Comparison of ENCODE assay signal across 22 cellular contexts in genomic region chr7:98115746-98116525, GRCh38. TPM values are rescaled to one million over a fixed set of nuclear protein-coding genes. Genes with fewer than 3 reads are reported as not detected.
DNase-seq lines count a peak whose midpoint lies in the region; ATAC-seq, FAIRE-seq and TF ChIP-seq lines count a peak whose summit lies in the region.
"Had no signal": no experiment of that assay in that cellular context is flagged by ENCODE, and none has a peak within 500 bp of the region (broad histone marks: within the 10 kb centered on the region; RNA-seq: fewer than 3 reads in every experiment).

No MANE protein-coding gene starts in this region.

- TF ChIP-seq CTCF in MCF 10A (IDR thresholded peaks at IDR 0.05; ENCODE audit: unreplicated experiment) (no peak), breast epithelium (IDR thresholded peaks at IDR 0.05) (no peak), PC-3 (conservative IDR thresholded peaks at IDR 0.05; ENCODE audit: low read depth, low read length) (no peak), hepatocyte (IDR thresholded peaks at IDR 0.05; ENCODE audit: poor library complexity) (no peak), thyroid gland (IDR thresholded peaks at IDR 0.05) (no peak)

- H3K27me3 Mint-ChIP-seq in MCF 10A (ENCODE audit: insufficient read depth, unreplicated experiment) = no peaks in the 10 kb centered on the region
- H3K27me3 Mint-ChIP-seq: CD4-positive, alpha-beta memory T cell; T-cell had no signal

- H3K4me3 Mint-ChIP-seq in MCF 10A (ENCODE audit: unreplicated experiment) = no peak overlapping the region
- H3K4me3 Mint-ChIP-seq: H9, HFFc6 had no signal

- H3K36me3 Mint-ChIP-seq in MCF 10A (ENCODE audit: insufficient read depth, unreplicated experiment) = no peaks in the 10 kb centered on the region

- H3K27me3 ChIP-seq in breast epithelium = no peaks in the 10 kb centered on the region
- no peaks in the 10 kb centered on the region for H3K27me3 ChIP-seq in PC-3 (ENCODE audit: low read length)
- no peaks in the 10 kb centered on the region for H3K27me3 ChIP-seq in hepatocyte
- no peaks in the 10 kb centered on the region for H3K27me3 ChIP-seq in thyroid gland

- DNase-seq in MCF 10A (ENCODE audit: unreplicated experiment) (no peak), breast epithelium (ENCODE audit: low spot score in 2 of 2) (no peak), PC-3 (no peak), hepatocyte (ENCODE audit: low spot score) (no peak), thyroid gland (peak; percentile 44 to 56), NCI-H774 (lab: John Stamatoyannopoulos, UW) (no peak), GM12891 (ENCODE audit: insufficient read length, low spot score) (no peak)
- DNase-seq: AML-193; CD4-positive, alpha-beta memory T cell; COR-L47; H9; HFFc6; KG1; MM.1S; NCI-H1694; NCI-H2029 treated with DMSO at 0.1 percent for 48 hours; NCI-H2227 treated with DMSO at 0.1 percent for 48 hours; NCI-H748 treated with DMSO at 0.1 percent for 48 hours; Right ventricle myocardium superior; T-cell had no signal

- BruUV-seq in MCF 10A (replicated peaks; lab: Mats Ljungman, UMichigan) (no TSS peak), PC-3 (replicated peaks; lab: Mats Ljungman, UMichigan) (no TSS peak)

- ATAC-seq in PC-3 = no peak
- ATAC-seq: T-cell had no signal

- POLR2A ChIA-PET in MCF 10A (lab: Yijun Ruan, JAX) = interaction anchor here (1.4 kb wide), 1 partner anchor 48 kb away, joined by 5 read pairs; no protein-coding TSS in a partner anchor
- POLR2A ChIA-PET in PC-3 (lab: Charles Lee; ENCODE audit: unreplicated experiment) = no interaction called here

- intact Hi-C loops in MCF 10A (cut with micrococcal nuclease) (no loop called here), breast epithelium (cut with DNase I; ENCODE audit: low total_unique reads) (no loop called here), PC-3 (cut with micrococcal nuclease) (no loop called here), thyroid gland (cut with DNase I) (no loop called here)

- no peak overlapping the region for H3K9ac ChIP-seq in PC-3 (ENCODE audit: low read length)
- H3K9ac ChIP-seq: BLaER1 treated with 17β-estradiol and CSF1 and Interleukin-3, amounts not matched to agents 10 nM and 100 nM had no signal

- H3K79me2 ChIP-seq in PC-3 (ENCODE audit: low read length) (peaks cover 86% of the 10 kb centered on the region), hepatocyte (peaks cover 84% of the 10 kb centered on the region)

- H3K4me3 ChIP-seq in breast epithelium (no peak overlapping the region), PC-3 (ENCODE audit: low read length) (no peak overlapping the region), hepatocyte (no peak overlapping the region), thyroid gland (replicated peaks in 1 of 3) (no peak overlapping the region)
- H3K4me3 ChIP-seq: BLaER1 treated with 17β-estradiol and CSF1 and Interleukin-3, amounts not matched to agents 10 nM and 100 nM had no signal

- no peak for FAIRE-seq in GM12891 (lab: Jason Lieb, UNC)
- FAIRE-seq: HTR-8/SVneo had no signal

- H3K9me2 ChIP-seq in PC-3 (replicated peaks; ENCODE audit: low read length) (no peaks in the 10 kb centered on the region), hepatocyte (replicated peaks; ENCODE audit: insufficient read depth) (no peaks in the 10 kb centered on the region)

- H3K9me3 ChIP-seq in breast epithelium = no peaks in the 10 kb centered on the region
- no peaks in the 10 kb centered on the region for H3K9me3 ChIP-seq in PC-3 (ENCODE audit: low read length)
- H3K9me3 ChIP-seq in hepatocyte (ENCODE audit: low read depth) = no peaks in the 10 kb centered on the region
- H3K9me3 ChIP-seq in thyroid gland = no peaks in the 10 kb centered on the region

- WGBS in hepatocyte (ENCODE audit: low lambda C conversion rate, missing lambda C conversion rate) = 95% methylated on average over 10 of the region's 10 CpGs
- 96 to 98% methylated on average over 10 of the region's 10 CpGs for WGBS in thyroid gland, 2 donors

- H3K36me3 ChIP-seq in breast epithelium (no peaks in the 10 kb centered on the region), PC-3 (ENCODE audit: low read depth, low read length) (no peaks in the 10 kb centered on the region), hepatocyte (replicated peaks; ENCODE audit: insufficient read depth, low read depth) (no peaks in the 10 kb centered on the region), thyroid gland (no peaks in the 10 kb centered on the region)

- peaks cover 6% of the 10 kb centered on the region; the same call in 1 of the 2 replicates for H4K20me1 ChIP-seq in PC-3 (ENCODE audit: low read length)
- peaks cover 6% of the 10 kb centered on the region for H4K20me1 ChIP-seq in hepatocyte (ENCODE audit: insufficient read depth, poor library complexity, severe bottlenecking)

- CTCF ChIA-PET in MCF 10A (lab: Yijun Ruan, JAX) = interaction anchor here (1.3 to 6.3 kb wide), 3 partner anchors 10 to 94 kb away, joined by 3 to 49 read pairs (median 4); no protein-coding TSS in a partner anchor
- CTCF ChIA-PET in PC-3 (lab: Charles Lee) = interaction anchor here (0.7 kb wide), 1 partner anchor 128 kb away, joined by 4 read pairs; no protein-coding TSS in a partner anchor

- TF ChIP-seq POLR2A in breast epithelium (IDR thresholded peaks at IDR 0.05) (no peak), thyroid gland (IDR thresholded peaks at IDR 0.05) (no peak), GM12891 (IDR thresholded peaks at IDR 0.05; ENCODE audit: low read depth, low read length) (no peak)

- no peaks in the 10 kb centered on the region for H3F3A ChIP-seq in PC-3 (ENCODE audit: low read length, unreplicated experiment)

- H3K9me3 Mint-ChIP-seq in MCF 10A (ENCODE audit: unreplicated experiment) = no peaks in the 10 kb centered on the region
- H3K9me3 Mint-ChIP-seq: CD4-positive, alpha-beta memory T cell; H9; HFFc6; T-cell had no signal

- no peak overlapping the region for H3K4me2 ChIP-seq in PC-3 (ENCODE audit: low read length)
- no peak overlapping the region for H3K4me2 ChIP-seq in hepatocyte

- no peak overlapping the region for H2AFZ ChIP-seq in PC-3 (ENCODE audit: low read length)
- no peak overlapping the region for H2AFZ ChIP-seq in hepatocyte

- H3K27ac ChIP-seq in breast epithelium = no peak overlapping the region
- peak overlapping the region; percentile 56 for H3K27ac ChIP-seq in PC-3 (ENCODE audit: low read length)
- H3K27ac ChIP-seq in hepatocyte = peak overlapping the region; percentile 63
- peak overlapping the region; percentile 34 to 51 (median 35) for H3K27ac ChIP-seq in thyroid gland
- H3K27ac ChIP-seq: BLaER1 treated with 17β-estradiol and CSF1 and Interleukin-3, amounts not matched to agents 10 nM and 100 nM had no signal

- H3K4me1 ChIP-seq in breast epithelium (no peaks in the 10 kb centered on the region), PC-3 (ENCODE audit: insufficient read depth, low read length) (peaks cover 38% of the 10 kb centered on the region), hepatocyte (ENCODE audit: insufficient read depth) (peaks cover 3% of the 10 kb centered on the region), thyroid gland (peaks cover 45 to 62% of the 10 kb centered on the region in 2 donors)

- H3K27ac Mint-ChIP-seq in MCF 10A (ENCODE audit: low read depth, unreplicated experiment) = peak overlapping the region; percentile 34
- H3K27ac Mint-ChIP-seq: CD4-positive, alpha-beta memory T cell; T-cell had no signal

- H3K4me1 Mint-ChIP-seq in MCF 10A (ENCODE audit: insufficient read depth, unreplicated experiment) = peaks cover 34% of the 10 kb centered on the region

TF ChIP-seq in GM12891, 5 proteins besides CTCF, POLR2A, EP300 and RAD21:
- TF ChIP-seq TAF1 (IDR thresholded peaks at IDR 0.05; ENCODE audit: low read depth, low read length) (no peak), PAX5 (IDR thresholded peaks at IDR 0.05; ENCODE audit: insufficient read depth, low read length, severe bottlenecking) (no peak), POU2F2 (IDR thresholded peaks at IDR 0.05; ENCODE audit: low read depth, low read length) (no peak), SPI1 (IDR thresholded peaks at IDR 0.05; ENCODE audit: low read depth, low read length) (no peak), POLR2AphosphoS5 (IDR thresholded peaks at IDR 0.05; ENCODE audit: low read depth, low read length) (no peak)

RNA-seq across cellular contexts. Expression of gene LMTK2, which starts 9.3 kb away (rescaled TPM):
- total RNA-seq in MCF 10A (2022) (16.8 and 21.6 TPM in 2 replicates), breast epithelium (10 to 100 TPM in 2 of 3 donors, 1 to 10 TPM in 1; 9.4 to 16.7 (median 14.1) TPM), PC-3 (2014; rRNA removed) (9.0 and 16.0 TPM in 2 replicates), hepatocyte (10.9 and 13.1 TPM in 2 replicates), thyroid gland (10 to 100 TPM; 22.0 to 36.5 (median 26.6) TPM)
- 3.1 and 5.0 TPM in 2 replicates for polyA plus RNA-seq in hepatocyte
- 2.0 TPM for polyA plus RNA-seq in GM12891 (2012; ENCODE audit: low read depth, missing spikeins)

Comparison
In these comparisons a context has a peak if more than half of its experiments do, and no peak if none do; other contexts are left out.
1. DNase-seq: peak in thyroid gland (2 of 2); none in MCF 10A (single experiment), breast epithelium (0 of 2), PC-3 (single experiment), hepatocyte (single experiment), NCI-H774 (single experiment) and GM12891 (single experiment).
2. H3K27ac ChIP-seq: peak in PC-3 (single experiment), hepatocyte (single experiment) and thyroid gland (3 of 3); none in breast epithelium (0 of 2).